25 cellular contexts compared by ENCODE assay signal in genomic region chr14:103881927-103882281, GRCh38. TPM values are rescaled to one million over a fixed set of nuclear protein-coding genes. Genes with fewer than 3 reads are reported as not detected.
DNase-seq lines count a peak whose midpoint lies in the region; ATAC-seq, FAIRE-seq and TF ChIP-seq lines count a peak whose summit lies in the region.
"Had no signal": no experiment of that assay in that cellular context is flagged by ENCODE, and none has a peak within 500 bp of the region (broad histone marks: within the 10 kb centered on the region; RNA-seq: fewer than 3 reads in every experiment).

No MANE protein-coding gene starts in this region.

- no peaks in the 10 kb centered on the region for H3K9me3 ChIP-seq in HEK293 (ENCODE audit: control insufficient read depth, insufficient read depth, low read depth, low read length)
- H3K9me3 ChIP-seq in H1 (ENCODE audit: insufficient read depth in 2 of 2, low read depth in 1 of 2, low read length in 1 of 2) = no peaks in the 10 kb centered on the region
- H3K9me3 ChIP-seq in mucosa of stomach (ENCODE audit: control insufficient read depth, low read length) = no peaks in the 10 kb centered on the region
- no peaks in the 10 kb centered on the region for H3K9me3 ChIP-seq in stomach
- no peaks in the 10 kb centered on the region for H3K9me3 ChIP-seq in PC-9 (ENCODE audit: insufficient read depth, low read depth)
- H3K9me3 ChIP-seq: prostate gland had no signal

- no peak overlapping the region for H2BK12ac ChIP-seq in H1 (ENCODE audit: low read depth, low read length)

- intact Hi-C loops in stomach (cut with DNase I; ENCODE audit: low total_unique reads) = no loop called here
- intact Hi-C loops in PC-9 (cut with micrococcal nuclease; ENCODE audit: unreplicated experiment) = no loop called here
- intact Hi-C loops in posterior vena cava (cut with DNase I) = no loop called here

- no peak for DNase-seq in H1 (ENCODE audit: low read depth in 1 of 2, low spot score in 2 of 2)
- DNase-seq in stomach = no peak
- DNase-seq in PC-9 = no peak
- no peak for DNase-seq in posterior vena cava (ENCODE audit: low spot score)
- no peak for DNase-seq in COLO829 (ENCODE audit: low spot score)
- DNase-seq: activated CD4-positive, alpha-beta T cell treated with anti-CD3 and anti-CD28 coated beads, Interleukin-2, amount 10 ng/mL, durations not matched to agents 24 days and 14 days; activated CD8-positive, alpha-beta memory T cell treated with anti-CD3 and anti-CD28 coated beads, Interleukin-2, amount 10 ng/mL, durations not matched to agents 7 days and 5 days; activated naive CD4-positive, alpha-beta T cell treated with anti-CD3 and anti-CD28 coated beads, Interleukin-2, amount 10 ng/mL, durations not matched to agents 7 days and 5 days; activated T-cell treated with anti-CD3 and anti-CD28 coated beads, Interleukin-2, amount 50 U/mL, for 72 hours; aorta; glutamatergic neuron; IMR-90; NCI-H1092 treated with DMSO at 0.1 percent for 48 hours; NCI-H187 treated with DMSO at 0.1 percent for 48 hours; NCI-H69; nephron progenitor cell; stimulated activated CD4-positive, alpha-beta T cell treated with anti-CD3 and anti-CD28 coated beads, Interleukin-2, amount 100 ng/mL, for 48 hours; WERI-Rb-1 had no signal

- H3K14ac ChIP-seq in H1 (ENCODE audit: insufficient read length) = no peak overlapping the region

- no peak overlapping the region for H3K9ac ChIP-seq in H1 (replicated peaks in 1 of 4; ENCODE audit: extremely low read depth in 1 of 4, low read depth in 3 of 4, low read length in 3 of 4)
- H3K9ac ChIP-seq in mucosa of stomach (ENCODE audit: low read length) = peak overlapping the region; percentile 34

- no peak overlapping the region for H2BK120ac ChIP-seq in H1 (replicated peaks; ENCODE audit: low read depth, low read length)

- H3K23ac ChIP-seq in H1 (ENCODE audit: insufficient read length) = no peak overlapping the region

- no peaks in the 10 kb centered on the region for H3K79me2 ChIP-seq in H1 (ENCODE audit: control insufficient read depth in 1 of 2, insufficient read depth in 2 of 2, low read length in 2 of 2)
- H3K79me2 ChIP-seq in PC-9 (ENCODE audit: low read depth) = no peaks in the 10 kb centered on the region

- no peaks in the 10 kb centered on the region for H3K27me3 ChIP-seq in H1 (replicated peaks in 1 of 4; ENCODE audit: control insufficient read depth in 3 of 4, extremely low read depth in 1 of 4, insufficient read depth in 3 of 4, low read length in 3 of 4)
- H3K27me3 ChIP-seq in mucosa of stomach (ENCODE audit: control insufficient read depth, insufficient read depth, low read length) = peaks cover 6% of the 10 kb centered on the region
- H3K27me3 ChIP-seq in stomach = no peaks in the 10 kb centered on the region
- no peaks in the 10 kb centered on the region for H3K27me3 ChIP-seq in PC-9 (ENCODE audit: insufficient read depth, low read depth)
- H3K27me3 ChIP-seq: dorsolateral prefrontal cortex had no signal

- H2BK5ac ChIP-seq in H1 (ENCODE audit: low read depth, low read length) = no peak overlapping the region

- TF ChIP-seq RAD21 in H1 (IDR thresholded peaks at IDR 0.05 in 1 of 2, conservative IDR thresholded peaks at IDR 0.05 in 1 of 2; ENCODE audit: low read depth in 2 of 2, low read length in 2 of 2) = no peak

- CTCF ChIA-PET in HEK293 (lab: Yijun Ruan, JAX) (interaction anchor here (0.7 to 2.7 kb wide), 2 partner anchors 19 to 737 kb away, joined by 3 to 17 read pairs; no protein-coding TSS in a partner anchor), H1 (lab: Charles Lee; ENCODE audit: partially characterized antibody) (interaction anchor here (0.7 to 3.3 kb wide), 7 partner anchors 9 to 76 kb away, joined by 3 to 16 read pairs (median 5); no protein-coding TSS in a partner anchor), PC-9 (lab: Charles Lee) (interaction anchor here (0.7 kb wide), 1 partner anchor 58 kb away, joined by 3 read pairs; no protein-coding TSS in a partner anchor)

- no peaks in the 10 kb centered on the region for H3F3A ChIP-seq in PC-9 (ENCODE audit: insufficient read depth, low read depth)

- no TSS peak for BruUV-seq in PC-9 (replicated peaks; lab: Mats Ljungman, UMichigan)

- no peak for ATAC-seq in HG02798 (IDR thresholded peaks at IDR 0.05; ENCODE audit: poor library complexity, unreplicated experiment)
- ATAC-seq: activated CD8-positive, alpha-beta memory T cell treated with anti-CD3 and anti-CD28 coated beads, Interleukin-2, amount 10 ng/mL, durations not matched to agents 7 days and 5 days; activated T-cell treated with anti-CD3 and anti-CD28 coated beads, Interleukin-2, amount 50 U/mL, for 72 hours; HCT116 had no signal

- FAIRE-seq in H1 (lab: Jason Lieb, UNC) = no peak
- FAIRE-seq: GM12891 had no signal

- no peak overlapping the region for H3K4ac ChIP-seq in H1 (replicated peaks; ENCODE audit: insufficient read length, low read depth, low read length)

- H3K4me3 ChIP-seq in HEK293 (ENCODE audit: low read depth, low read length) = no peak overlapping the region
- H3K4me3 ChIP-seq in H1 (ENCODE audit: extremely low read depth in 1 of 4, insufficient read depth in 2 of 4, low read depth in 3 of 4, low read length in 4 of 4) = no peak overlapping the region
- no peak overlapping the region for H3K4me3 ChIP-seq in mucosa of stomach (ENCODE audit: low read length)
- H3K4me3 ChIP-seq in stomach = no peak overlapping the region
- H3K4me3 ChIP-seq in PC-9 = no peak overlapping the region
- H3K4me3 ChIP-seq: dorsolateral prefrontal cortex, prostate gland had no signal

- H4K91ac ChIP-seq in H1 (replicated peaks; ENCODE audit: insufficient read length, low read length) = no peak overlapping the region

- TF ChIP-seq POLR2A in H1 (IDR thresholded peaks at IDR 0.05; ENCODE audit: control extremely low read depth in 1 of 2, low read depth in 2 of 2, low read length in 2 of 2) (no peak), stomach (IDR thresholded peaks at IDR 0.05) (no peak)

- TF ChIP-seq CTCF in HEK293 (tag by site-specific recombination; IDR thresholded peaks at IDR 0.05) (no peak), H1 (IDR thresholded peaks at IDR 0.05; ENCODE audit: control extremely low read depth in 1 of 3, insufficient read depth in 1 of 3, low read depth in 1 of 3, low read length in 3 of 3) (no peak), stomach (IDR thresholded peaks at IDR 0.05) (no peak), PC-9 (conservative IDR thresholded peaks at IDR 0.05) (no peak)

- no peak overlapping the region for H3K18ac ChIP-seq in H1 (ENCODE audit: extremely low read depth, low read length)

- H3K4me2 ChIP-seq in H1 (ENCODE audit: insufficient read depth in 1 of 2, low read depth in 2 of 2, low read length in 2 of 2) (no peak overlapping the region), PC-9 (no peak overlapping the region)

- H4K8ac ChIP-seq in H1 (ENCODE audit: extremely low read depth, insufficient read depth, low read length) = peak overlapping the region; percentile 75; the same call in 1 of the 2 replicates

- H2BK15ac ChIP-seq in H1 (ENCODE audit: low read length) = no peak overlapping the region

- no peak overlapping the region for H3K56ac ChIP-seq in H1 (replicated peaks; ENCODE audit: insufficient read length, low read depth, low read length)

- no peak overlapping the region for H2AK5ac ChIP-seq in H1 (ENCODE audit: low read depth, low read length)

- no peak overlapping the region for H2BK20ac ChIP-seq in H1 (ENCODE audit: low read length)

- H3K36me3 ChIP-seq in HEK293 (ENCODE audit: control insufficient read depth in 2 of 2, insufficient read depth in 1 of 2, low read length in 2 of 2) (no peaks in the 10 kb centered on the region), H1 (ENCODE audit: control insufficient read depth in 2 of 4, insufficient read depth in 4 of 4, low read length in 3 of 4) (no peaks in the 10 kb centered on the region), mucosa of stomach (ENCODE audit: control insufficient read depth, insufficient read depth, low read length) (no peaks in the 10 kb centered on the region), stomach (no peaks in the 10 kb centered on the region), PC-9 (ENCODE audit: low read depth) (no peaks in the 10 kb centered on the region)
- H3K36me3 ChIP-seq: prostate gland, WERI-Rb-1 had no signal

- no peak overlapping the region for H4K5ac ChIP-seq in H1 (ENCODE audit: insufficient read length, low read depth, low read length)

- TF ChIP-seq EP300 in H1 (IDR thresholded peaks at IDR 0.05; ENCODE audit: borderline replicate concordance in 1 of 2, low read depth in 2 of 2, low read length in 2 of 2) (no peak), stomach (IDR thresholded peaks at IDR 0.05) (no peak)

- POLR2A ChIA-PET in HEK293 (lab: Yijun Ruan, JAX) (interaction anchor here (1.1 kb wide), 1 partner anchor 166 kb away, joined by 3 read pairs; the partner anchor contains the start of genes XRCC3 and ZFYVE21), H1 (lab: Charles Lee; ENCODE audit: partially characterized antibody) (interaction anchor here (0.6 to 2.1 kb wide), 2 partner anchors 10 to 964 kb away, joined by 3 to 5 read pairs; no protein-coding TSS in a partner anchor), PC-9 (lab: Charles Lee; ENCODE audit: unreplicated experiment) (no interaction called here)

- H4K20me1 ChIP-seq in H1 (replicated peaks in 1 of 2; ENCODE audit: control insufficient read depth in 1 of 2, insufficient read depth in 2 of 2, low read length in 2 of 2) = peaks cover 0 to 1% of the 10 kb centered on the region in 2 experiments
- H4K20me1 ChIP-seq in PC-9 (ENCODE audit: insufficient read depth) = no peaks in the 10 kb centered on the region

- no peaks in the 10 kb centered on the region for H3K79me1 ChIP-seq in H1 (ENCODE audit: low read depth, low read length)

- H3K27ac ChIP-seq in HEK293 (ENCODE audit: extremely low read depth, low read depth, low read length) (no peak overlapping the region), H1 (ENCODE audit: low read depth, low read length) (no peak overlapping the region), stomach (peak overlapping the region; percentile 85 to 97 (median 91)), PC-9 (no peak overlapping the region)
- H3K27ac ChIP-seq: WERI-Rb-1 had no signal

- H3K23me2 ChIP-seq in H1 (ENCODE audit: low read depth, low read length) = no peaks in the 10 kb centered on the region

- H3K9me2 ChIP-seq in PC-9 (ENCODE audit: insufficient read depth) = no peaks in the 10 kb centered on the region

- no peaks in the 10 kb centered on the region for H3K4me1 ChIP-seq in HEK293 (ENCODE audit: control insufficient read depth, insufficient read depth, low read length)
- peaks cover 11 to 23% (median 16%) of the 10 kb centered on the region in 4 experiments for H3K4me1 ChIP-seq in H1 (replicated peaks in 1 of 4; ENCODE audit: control insufficient read depth in 3 of 4, insufficient read depth in 4 of 4, low read length in 3 of 4)
- H3K4me1 ChIP-seq in mucosa of stomach (ENCODE audit: control insufficient read depth, insufficient read depth, low read length) = peaks cover 50% of the 10 kb centered on the region
- H3K4me1 ChIP-seq in stomach = peaks cover 40 to 60% (median 49%) of the 10 kb centered on the region in 4 donors
- H3K4me1 ChIP-seq in PC-9 (replicated peaks; ENCODE audit: insufficient read depth) = no peaks in the 10 kb centered on the region; the same call in 1 of the 2 replicates

- no peak overlapping the region for H2AFZ ChIP-seq in H1 (ENCODE audit: low read length)
- no peak overlapping the region for H2AFZ ChIP-seq in PC-9

- WGBS in H1 (ENCODE audit: extremely low coverage in 1 of 2, insufficient coverage in 1 of 2, insufficient read length in 1 of 2, insufficient replicate concordance in 2 of 2, low coverage in 1 of 2, low lambda C conversion rate in 2 of 2, missing lambda C conversion rate in 1 of 2), 2 experiments = 90% methylated on average over 6 of the region's 11 CpGs; no CpG with 5 or more reads in 1 of the 2 experiments
- 45 to 63% (median 58%) methylated on average over 10 to 11 of the region's 11 CpGs for WGBS in stomach, 5 donors

RNA-seq across cellular contexts. Expression of gene PPP1R13B, which starts 34.5 kb away (rescaled TPM):
- total RNA-seq in H1 (2021; fragmentation: NEBNext Ultra II Directional; extraction: Animal tissue kit (Norgen Biotek cat#: 25700)) = 8.9 and 9.7 TPM in 2 replicates
- polyA plus RNA-seq in H1 (2011; rRNA removed) (2.6 and 4.5 TPM in 2 replicates), stomach (10 to 100 TPM; 10.8 to 15.5 (median 12.7) TPM)
- polyA plus RNA-seq in H1 (2011; cell fraction: cytosol; rRNA removed) = 2.7 TPM
- 9.9 TPM for polyA plus RNA-seq in H1 (2011; cell fraction: nucleus; rRNA removed)
- 5.3 to 8.0 TPM (median 5.5 TPM) in 4 replicates for polyA plus RNA-seq in H1 (2012, experiment 1 of 2)
- 2.4 TPM for polyA plus RNA-seq in H1 (2012, experiment 2 of 2)
- 4.8 TPM for polyA plus RNA-seq in H1 (2013, experiment 1 of 2)
- 5.1 TPM for polyA plus RNA-seq in H1 (2013, experiment 2 of 2)
- 5.4 and 9.3 TPM in 2 replicates for polyA minus RNA-seq in H1 (2011; rRNA and poly(A)+ RNA removed)
- 5.7 TPM for polyA minus RNA-seq in H1 (2011; cell fraction: cytosol; rRNA and poly(A)+ RNA removed)
- 7.7 TPM for polyA minus RNA-seq in H1 (2011; cell fraction: nucleus; rRNA and poly(A)+ RNA removed)
- total RNA-seq in stomach (10 to 100 TPM; 16.7 to 84.0 (median 28.1) TPM), PC-9 (2021) (26.5 and 36.5 TPM in 2 replicates), posterior vena cava (10 to 100 TPM; 17.8 to 29.6 TPM)

RNA-seq across cellular contexts. Expression of gene TDRD9, which starts 46.4 kb away (rescaled TPM):
- total RNA-seq in H1 (2021; fragmentation: NEBNext Ultra II Directional; extraction: Animal tissue kit (Norgen Biotek cat#: 25700)) = not detected in 2 replicates
- not detected in 2 replicates for polyA plus RNA-seq in H1 (2011; rRNA removed)
- polyA plus RNA-seq in H1 (2011; cell fraction: cytosol; rRNA removed) = 0.03 TPM
- not detected for polyA plus RNA-seq in H1 (2011; cell fraction: nucleus; rRNA removed)
- polyA plus RNA-seq in H1 (2012, experiment 1 of 2) = not detected in 4 replicates
- not detected for polyA plus RNA-seq in H1 (2012, experiment 2 of 2)
- polyA plus RNA-seq in H1 (2013, experiment 1 of 2) = under 0.01 TPM
- 0.02 TPM for polyA plus RNA-seq in H1 (2013, experiment 2 of 2)
- polyA minus RNA-seq in H1 (2011; rRNA and poly(A)+ RNA removed) = 0.16 TPM in 1 of 2 replicates, not detected in the other
- not detected for polyA minus RNA-seq in H1 (2011; cell fraction: cytosol; rRNA and poly(A)+ RNA removed)
- 0.20 TPM for polyA minus RNA-seq in H1 (2011; cell fraction: nucleus; rRNA and poly(A)+ RNA removed)
- 1 to 10 TPM in 3 of 5 donors, not detected in 2; 1.3 to 8.8 (median 2.6) TPM for total RNA-seq in stomach
- 1 to 10 TPM in 2 of 3 donors, under 1 TPM in 1; 0.85 to 3.7 (median 2.2) TPM for polyA plus RNA-seq in stomach
- total RNA-seq in PC-9 (2021) = 0.15 TPM in 1 of 2 replicates, not detected in the other
- 1 to 10 TPM in 1 of 2 donors, under 1 TPM in 1; 1.00 to 2.9 TPM for total RNA-seq in posterior vena cava

Comparison
In these comparisons a context has a peak if more than half of its experiments do, and no peak if none do; other contexts are left out.
1. H3K27ac ChIP-seq: peak in stomach (5 of 5); none in HEK293 (single experiment), H1 (single experiment) and PC-9 (single experiment).